Comparison of ENCODE assay signal across 7 cellular contexts in the genomic region with DNA sequence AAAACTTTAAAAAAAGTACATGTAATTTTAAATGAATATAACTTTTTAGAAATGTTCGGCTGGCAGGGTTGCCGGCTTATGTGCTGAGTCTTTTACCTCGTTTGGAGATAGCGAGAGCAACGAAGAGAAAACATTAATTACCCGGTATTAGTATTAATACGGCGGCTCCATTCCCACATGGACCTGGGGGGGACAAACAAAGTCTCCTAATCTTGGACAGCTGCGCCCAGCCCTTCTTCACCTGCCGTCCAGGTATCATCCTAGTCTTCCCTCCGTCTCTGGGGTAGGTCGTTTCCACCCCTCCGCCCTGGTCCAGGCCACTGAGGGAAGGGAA. TPM values are rescaled to one million over a fixed set of nuclear protein-coding genes. Genes with fewer than 3 reads are reported as not detected.
DNase-seq lines count a peak whose midpoint lies in the region; ATAC-seq and TF ChIP-seq lines count a peak whose summit lies in the region.

No MANE protein-coding gene starts in this region.

- peak overlapping the region; percentile 85 for H3K27ac Mint-ChIP-seq in activated CD4-positive, alpha-beta memory T cell treated with anti-CD3 and anti-CD28 coated beads for 36 hours

- H3K4me3 ChIP-seq in HFF-Myc (replicated peaks; ENCODE audit: low read depth, low read length), result peak overlapping the region; percentile 53
- peak overlapping the region; percentile 79 to 86 (median 82) for H3K4me3 ChIP-seq in skeletal muscle tissue (ENCODE audit: low read length in 3 of 3)

- POLR2A ChIA-PET in activated CD4-positive, alpha-beta memory T cell treated with anti-CD3 and anti-CD28 coated beads for 36 hours (lab: Charles Lee), result interaction anchor here (0.6 to 1.4 kb wide), 5 partner anchors 79 to 424 kb away, joined by 3 to 7 read pairs (median 3); a partner anchor contains a TSS
- POLR2A ChIA-PET in GM10248 (lab: Yijun Ruan, JAX), result no interaction called here

- no peak for TF ChIP-seq CTCF in HFF-Myc (IDR thresholded peaks at IDR 0.05; ENCODE audit: low read depth, low read length, missing control alignments)
- TF ChIP-seq CTCF in GM10248 (IDR thresholded peaks at IDR 0.05; ENCODE audit: control extremely low read depth, extremely low read depth, low read depth, missing control alignments), result no peak

- peak overlapping the region; percentile 80 for H3K4me3 Mint-ChIP-seq in activated CD4-positive, alpha-beta memory T cell treated with anti-CD3 and anti-CD28 coated beads for 36 hours

- no peaks in the 10 kb centered on the region for H3K27me3 Mint-ChIP-seq in activated CD4-positive, alpha-beta memory T cell treated with anti-CD3 and anti-CD28 coated beads for 36 hours

- H3K9me3 ChIP-seq in skeletal muscle tissue (ENCODE audit: control insufficient read depth in 3 of 3, low read length in 3 of 3), result no peaks in the 10 kb centered on the region

- peaks cover 0 to 4% (median 0%) of the 10 kb centered on the region in 3 donors for H3K36me3 ChIP-seq in skeletal muscle tissue (ENCODE audit: control insufficient read depth in 3 of 3, insufficient read depth in 3 of 3, low read length in 3 of 3)

- peaks cover 12 to 18% (median 18%) of the 10 kb centered on the region in 3 donors for H3K4me1 ChIP-seq in skeletal muscle tissue (ENCODE audit: control insufficient read depth in 3 of 3, insufficient read depth in 3 of 3, low read length in 3 of 3)

- intact Hi-C loops in activated CD4-positive, alpha-beta memory T cell treated with anti-CD3 and anti-CD28 coated beads for 36 hours (cut with micrococcal nuclease), result loop anchor here (2.0 to 10.0 kb wide), 4 partner anchors 64 to 678 kb away; a partner anchor contains a TSS
- intact Hi-C loops in left ventricle myocardium superior (cut with micrococcal nuclease), result no loop called here

- ATAC-seq in left ventricle myocardium superior (peak; percentile 39), GM18498 (IDR thresholded peaks at IDR 0.05; ENCODE audit: unreplicated experiment) (no peak)

- H3K36me3 Mint-ChIP-seq in activated CD4-positive, alpha-beta memory T cell treated with anti-CD3 and anti-CD28 coated beads for 36 hours, result peaks cover 8% of the 10 kb centered on the region

- DNase-seq in HFF-Myc (ENCODE audit: extremely low read depth, low read depth) (no peak), left ventricle myocardium superior (no peak), GM10248 (ENCODE audit: extremely low spot score) (no peak)
- no peak for DNase-seq in activated CD4-positive, alpha-beta memory T cell treated with anti-CD3 and anti-CD28 coated beads for 36 hours
- no peak for DNase-seq in stimulated activated CD4-positive, alpha-beta T cell treated with anti-CD3 and anti-CD28 coated beads, Interleukin-4, amount 100 ng/mL, for 1 hour

- no peaks in the 10 kb centered on the region for H3K27me3 ChIP-seq in skeletal muscle tissue (ENCODE audit: control insufficient read depth in 3 of 3, insufficient read depth in 3 of 3, low read length in 3 of 3)

- H3K27ac ChIP-seq in skeletal muscle tissue (ENCODE audit: low read depth, low read length), result peak overlapping the region; percentile 70

- H3K4me1 Mint-ChIP-seq in activated CD4-positive, alpha-beta memory T cell treated with anti-CD3 and anti-CD28 coated beads for 36 hours (ENCODE audit: low read depth), result peaks cover 39% of the 10 kb centered on the region

- peak overlapping the region; percentile 83 to 96 (median 92) for H3K9ac ChIP-seq in skeletal muscle tissue (ENCODE audit: low read depth in 1 of 3, low read length in 3 of 3)

- no peaks in the 10 kb centered on the region for H3K9me3 Mint-ChIP-seq in activated CD4-positive, alpha-beta memory T cell treated with anti-CD3 and anti-CD28 coated beads for 36 hours

- CTCF ChIA-PET in activated CD4-positive, alpha-beta memory T cell treated with anti-CD3 and anti-CD28 coated beads for 36 hours (lab: Charles Lee), result interaction anchor here (1.0 kb wide), 1 partner anchor 42 kb away, joined by 5 read pairs; no protein-coding TSS in a partner anchor
- CTCF ChIA-PET in GM10248 (lab: Yijun Ruan, JAX), result interaction anchor here (0.6 to 5.3 kb wide), 4 partner anchors 62 to 973 kb away, joined by 3 to 28 read pairs (median 3); a partner anchor contains a TSS

RNA-seq across cellular contexts. Expression of a gene that starts 0.3 kb away (rescaled TPM):
- 10 to 100 TPM; 23.5 to 26.3 TPM for total RNA-seq in activated CD4-positive, alpha-beta memory T cell treated with anti-CD3 and anti-CD28 coated beads for 36 hours
- total RNA-seq in left ventricle myocardium superior, result 44.6 TPM
- total RNA-seq in skeletal muscle tissue, result 28.7 TPM

RNA-seq across cellular contexts. Expression of a gene that starts 39.5 kb away (rescaled TPM):
- not detected for total RNA-seq in activated CD4-positive, alpha-beta memory T cell treated with anti-CD3 and anti-CD28 coated beads for 36 hours
- not detected for total RNA-seq in left ventricle myocardium superior
- total RNA-seq in skeletal muscle tissue, result 0.52 TPM
